Comparison of ENCODE assay signal across 10 cellular contexts in genomic region chr19:38900816-38901215, GRCh38. TPM values are rescaled to one million over a fixed set of nuclear protein-coding genes. Genes with fewer than 3 reads are reported as not detected.
DNase-seq lines count a peak whose midpoint lies in the region; ATAC-seq and TF ChIP-seq lines count a peak whose summit lies in the region.
"Had no signal": no experiment of that assay in that cellular context is flagged by ENCODE, and none has a peak within 500 bp of the region (broad histone marks: within the 10 kb centered on the region; RNA-seq: fewer than 3 reads in every experiment).

No MANE protein-coding gene starts in this region.

- peak overlapping the region; percentile 1 for H3K27ac Mint-ChIP-seq in neural progenitor cell

- peaks cover 3% of the 10 kb centered on the region for H3K36me3 Mint-ChIP-seq in neural progenitor cell

- H3K79me2 ChIP-seq in DOHH2 (ENCODE audit: control insufficient read depth, low read length) (peaks cover 38% of the 10 kb centered on the region), neural progenitor cell (ENCODE audit: low read depth) (peaks cover 16% of the 10 kb centered on the region)

- H3K9ac ChIP-seq in NT2/D1 (ENCODE audit: insufficient read length, low read depth) (no peak overlapping the region), neural progenitor cell (peak overlapping the region; percentile 28)

- peaks cover 24% of the 10 kb centered on the region for H3K36me3 ChIP-seq in DOHH2 (ENCODE audit: control insufficient read depth, low read length)
- H3K36me3 ChIP-seq in NT2/D1 (ENCODE audit: insufficient read depth, insufficient read length, low read length), result peaks cover 19% of the 10 kb centered on the region
- H3K36me3 ChIP-seq in effector memory CD4-positive, alpha-beta T cell (ENCODE audit: control insufficient read depth, insufficient read depth, low read length), result peaks cover 16% of the 10 kb centered on the region
- H3K36me3 ChIP-seq in neural progenitor cell, result no peaks in the 10 kb centered on the region

- H3K27me3 ChIP-seq in DOHH2 (ENCODE audit: control insufficient read depth, low read length) (no peaks in the 10 kb centered on the region), NT2/D1 (ENCODE audit: insufficient read depth, insufficient read length) (peaks cover 5% of the 10 kb centered on the region), neural progenitor cell (peaks cover 11% of the 10 kb centered on the region)
- H3K27me3 ChIP-seq in effector memory CD4-positive, alpha-beta T cell (replicated peaks; ENCODE audit: control insufficient read depth, insufficient read depth, low read length, poor library complexity, severe bottlenecking), result no peaks in the 10 kb centered on the region

- peaks cover 20% of the 10 kb centered on the region for H3K4me1 ChIP-seq in DOHH2 (ENCODE audit: control insufficient read depth, low read length)
- H3K4me1 ChIP-seq in NT2/D1 (ENCODE audit: insufficient read depth, insufficient read length), result peaks cover 9% of the 10 kb centered on the region
- peaks cover 18% of the 10 kb centered on the region for H3K4me1 ChIP-seq in effector memory CD4-positive, alpha-beta T cell (ENCODE audit: control insufficient read depth, insufficient read depth, low read length, poor library complexity, severe bottlenecking)
- H3K4me1 ChIP-seq in neural progenitor cell, result peaks cover 11% of the 10 kb centered on the region

- ATAC-seq in GM18520 (IDR thresholded peaks at IDR 0.05; ENCODE audit: unreplicated experiment) (no peak), GM18868 (IDR thresholded peaks at IDR 0.05; ENCODE audit: unreplicated experiment) (no peak), HG03520 (IDR thresholded peaks at IDR 0.05; ENCODE audit: unreplicated experiment) (no peak)

- H3K9me2 ChIP-seq in DOHH2 (replicated peaks; ENCODE audit: control insufficient read depth, low read length), result no peaks in the 10 kb centered on the region

- H3K4me2 ChIP-seq in DOHH2 (ENCODE audit: low read length), result peak overlapping the region; percentile 86
- peak overlapping the region; percentile 81 for H3K4me2 ChIP-seq in neural progenitor cell

- H3K27ac ChIP-seq in DOHH2 (ENCODE audit: low read depth, low read length), result peak overlapping the region; percentile 30; the same call in 1 of the 2 replicates
- peak overlapping the region; percentile 98 for H3K27ac ChIP-seq in effector memory CD4-positive, alpha-beta T cell (ENCODE audit: insufficient read depth, low read length, poor library complexity, severe bottlenecking)
- H3K27ac ChIP-seq in neural progenitor cell, result no peak overlapping the region

- H2AFZ ChIP-seq in neural progenitor cell (replicated peaks), result peak overlapping the region; percentile 47

- H3F3A ChIP-seq in DOHH2 (ENCODE audit: control insufficient read depth, insufficient read depth) (no peaks in the 10 kb centered on the region), neural progenitor cell (ENCODE audit: low read depth) (peaks cover 11% of the 10 kb centered on the region)

- TF ChIP-seq CTCF in DOHH2 (IDR thresholded peaks at IDR 0.05; ENCODE audit: low read depth, low read length, poor library complexity, severe bottlenecking) (no peak), neural progenitor cell (IDR thresholded peaks at IDR 0.05) (no peak)

- peaks cover 11% of the 10 kb centered on the region for H3K4me1 Mint-ChIP-seq in neural progenitor cell

- no peaks in the 10 kb centered on the region for H3K9me3 Mint-ChIP-seq in neural progenitor cell

- no peak for DNase-seq in NT2/D1 (ENCODE audit: low read depth, low spot score)
- no peak for DNase-seq in effector memory CD4-positive, alpha-beta T cell
- no peak for DNase-seq in neural progenitor cell (ENCODE audit: low spot score)
- no peak for DNase-seq in HT-29 (ENCODE audit: low spot score)
- DNase-seq: NCI-H1417 treated with DMSO at 0.1 percent for 48 hours had no signal

- H3K27me3 Mint-ChIP-seq in neural progenitor cell (ENCODE audit: insufficient read depth, low read depth), result peaks cover 7% of the 10 kb centered on the region

- peaks cover 5% of the 10 kb centered on the region for H3K9me3 ChIP-seq in DOHH2 (ENCODE audit: control insufficient read depth, insufficient read depth, low read length)
- no peaks in the 10 kb centered on the region for H3K9me3 ChIP-seq in NT2/D1 (ENCODE audit: insufficient read depth, low read length)
- no peaks in the 10 kb centered on the region for H3K9me3 ChIP-seq in effector memory CD4-positive, alpha-beta T cell (ENCODE audit: control insufficient read depth, low read length)
- no peaks in the 10 kb centered on the region for H3K9me3 ChIP-seq in neural progenitor cell (ENCODE audit: low read depth)

- H3K4me3 Mint-ChIP-seq in neural progenitor cell, result peak overlapping the region; percentile 88

- H4K20me1 ChIP-seq in DOHH2 (ENCODE audit: control insufficient read depth, insufficient read depth, low read depth, low read length), result no peaks in the 10 kb centered on the region
- no peaks in the 10 kb centered on the region for H4K20me1 ChIP-seq in neural progenitor cell (ENCODE audit: low read depth)

- H3K4me3 ChIP-seq in DOHH2 (ENCODE audit: low read length), result peak overlapping the region; percentile 93
- peak overlapping the region; percentile 52 for H3K4me3 ChIP-seq in NT2/D1 (ENCODE audit: insufficient read length, low read depth)
- H3K4me3 ChIP-seq in effector memory CD4-positive, alpha-beta T cell (ENCODE audit: insufficient read depth, low read depth, low read length, poor library complexity, severe bottlenecking), result peak overlapping the region; percentile 79
- peak overlapping the region; percentile 60 for H3K4me3 ChIP-seq in neural progenitor cell

RNA-seq across cellular contexts. Expression of gene NFKBIB, which starts 1.0 kb away (rescaled TPM):
- total RNA-seq in neural progenitor cell (ENCODE audit: low replicate concordance), result 8.3 and 11.5 TPM in 2 replicates
- total RNA-seq in HT-29 (2014; rRNA removed; shearing (Covaris generic)), result 101 and 106 TPM in 2 replicates

RNA-seq across cellular contexts. Expression of gene SIRT2, which starts 1.4 kb away (rescaled TPM):
- 10.9 and 15.2 TPM in 2 replicates for total RNA-seq in neural progenitor cell (ENCODE audit: low replicate concordance)
- total RNA-seq in HT-29 (2014; rRNA removed; shearing (Covaris generic)), result 69.8 and 86.7 TPM in 2 replicates

RNA-seq across cellular contexts. Expression of gene CCER2, which starts 11.2 kb away (rescaled TPM):
- 1.1 and 1.3 TPM in 2 replicates for total RNA-seq in neural progenitor cell (ENCODE audit: low replicate concordance)
- 0.16 TPM in 1 of 2 replicates, not detected in the other for total RNA-seq in HT-29 (2014; rRNA removed; shearing (Covaris generic))
- total RNA-seq: bronchial epithelial cell had no signal

RNA-seq across cellular contexts. Expression of gene RINL, which starts 22.7 kb away (rescaled TPM):
- total RNA-seq in neural progenitor cell (ENCODE audit: low replicate concordance), result 4.7 and 5.4 TPM in 2 replicates
- 8.6 and 13.1 TPM in 2 replicates for total RNA-seq in HT-29 (2014; rRNA removed; shearing (Covaris generic))

RNA-seq across cellular contexts. Expression of gene SARS2, which starts 29.7 kb away (rescaled TPM):
- 45.8 and 63.6 TPM in 2 replicates for total RNA-seq in neural progenitor cell (ENCODE audit: low replicate concordance)
- 100 and 110 TPM in 2 replicates for total RNA-seq in HT-29 (2014; rRNA removed; shearing (Covaris generic))
